ENCODE assay signal across 12 cellular contexts in genomic region chr4:159070742-159071141, GRCh38. TPM values are rescaled to one million over a fixed set of nuclear protein-coding genes. Genes with fewer than 3 reads are reported as not detected.
DNase-seq lines count a peak whose midpoint lies in the region; TF ChIP-seq lines count a peak whose summit lies in the region.
"Had no signal": no experiment of that assay in that cellular context is flagged by ENCODE, and none has a peak within 500 bp of the region (broad histone marks: within the 10 kb centered on the region; RNA-seq: fewer than 3 reads in every experiment).

No MANE protein-coding gene starts in this region.

- H3K9me3 Mint-ChIP-seq in type B pancreatic cell = no peaks in the 10 kb centered on the region
- H3K9me3 Mint-ChIP-seq: activated T-helper 2 cell treated with anti-CD3 and anti-CD28 coated beads, Interferon-gamma antibody, Interleukin-2, Interleukin-4, amounts not matched to agents 10 μg/mL and 5 μg/mL and 100 μg/mL, durations not matched to agents 14 hours and 24 hours and 36 hours; naive B cell had no signal

- peak overlapping the region; percentile 59 for H3K27ac Mint-ChIP-seq in type B pancreatic cell
- H3K27ac Mint-ChIP-seq: activated T-helper 2 cell treated with anti-CD3 and anti-CD28 coated beads, Interferon-gamma antibody, Interleukin-2, Interleukin-4, amounts not matched to agents 10 μg/mL and 5 μg/mL and 100 μg/mL, durations not matched to agents 14 hours and 24 hours and 36 hours; naive B cell had no signal

- DNase-seq in NCI-H2196 (lab: John Stamatoyannopoulos, UW; ENCODE audit: unreplicated experiment) (peak; percentile 10), NCI-H2196 treated with DMSO at 0.1 percent for 48 hours (lab: John Stamatoyannopoulos, UW; ENCODE audit: unreplicated experiment) (no peak), astrocyte of the spinal cord (ENCODE audit: low read depth, low spot score) (peak; percentile 88), glomerular visceral epithelial cell (ENCODE audit: extremely low spot score) (peak; percentile 68), type B pancreatic cell (ENCODE audit: extremely low spot score, unreplicated experiment) (no peak), NCI-H345 (lab: John Stamatoyannopoulos, UW) (no peak), NCI-H1417 treated with DMSO at 0.1 percent for 48 hours (lab: John Stamatoyannopoulos, UW) (no peak), SW 1271 (lab: John Stamatoyannopoulos, UW) (no peak)
- DNase-seq: naive B cell; NCI-H1436 treated with DMSO at 0.1 percent for 48 hours; stimulated activated CD4-positive, alpha-beta T cell treated with anti-CD3 and anti-CD28 coated beads, Interleukin-2, amount 100 ng/mL, for 24 hours had no signal

- in situ Hi-C loops in astrocyte of the spinal cord (cut with HindIII; ENCODE audit: low sequenced_read_pairs) = no loop called here

- H3K4me3 Mint-ChIP-seq in type B pancreatic cell = no peak overlapping the region
- H3K4me3 Mint-ChIP-seq: naive B cell had no signal

- no peaks in the 10 kb centered on the region for H3K27me3 Mint-ChIP-seq in type B pancreatic cell
- H3K27me3 Mint-ChIP-seq: naive B cell had no signal

- H3K36me3 Mint-ChIP-seq in type B pancreatic cell = no peaks in the 10 kb centered on the region
- H3K36me3 Mint-ChIP-seq: naive B cell had no signal

- no peak for TF ChIP-seq CTCF in astrocyte of the spinal cord (IDR thresholded peaks at IDR 0.05; ENCODE audit: low read depth, low read length)
- TF ChIP-seq CTCF in type B pancreatic cell (conservative IDR thresholded peaks at IDR 0.05) = no peak

- H3K4me3 ChIP-seq in astrocyte of the spinal cord (ENCODE audit: low read depth, low read length) = no peak overlapping the region

- H3K4me1 Mint-ChIP-seq in type B pancreatic cell (ENCODE audit: unreplicated experiment) = peaks cover 23% of the 10 kb centered on the region

RNA-seq across cellular contexts. Expression of gene RAPGEF2, which starts 32.1 kb away (rescaled TPM):
- total RNA-seq in type B pancreatic cell (ENCODE audit: low replicate concordance) = 34.6 and 40.6 TPM in 2 replicates

Comparison
In these comparisons a context has a peak if more than half of its experiments do, and no peak if none do; other contexts are left out.
1. DNase-seq: peak in NCI-H2196 (single experiment), astrocyte of the spinal cord (single experiment) and glomerular visceral epithelial cell (single experiment); none in NCI-H2196 treated with DMSO at 0.1 percent for 48 hours (single experiment), type B pancreatic cell (single experiment), NCI-H345 (single experiment), NCI-H1417 treated with DMSO at 0.1 percent for 48 hours (single experiment) and SW 1271 (0 of 2).